ENCODE assay signal across 1 cellular context in the genomic region with DNA sequence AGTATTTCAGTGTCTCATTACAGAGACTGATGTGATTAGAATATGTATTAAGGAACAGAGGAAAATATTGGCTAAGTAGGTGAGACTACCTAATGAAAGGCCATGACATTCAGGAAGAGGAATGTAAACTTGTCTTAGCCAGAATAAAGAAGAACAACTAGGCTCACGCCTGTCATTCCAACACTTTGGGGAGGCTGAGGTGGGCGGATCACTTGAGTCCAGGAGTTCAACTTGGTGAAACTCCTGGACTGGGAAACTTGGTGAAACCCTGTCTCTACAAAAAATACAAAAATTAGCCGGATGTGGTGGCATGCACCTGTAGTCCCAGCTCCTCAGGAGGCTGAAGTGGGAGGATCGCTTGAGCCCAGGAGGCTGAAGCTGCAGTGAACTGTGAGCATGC.
TF ChIP-seq lines count a peak whose summit lies in the region.

No MANE protein-coding gene starts in this region.

TF ChIP-seq in HEK293T, 16 proteins besides CTCF, POLR2A, EP300 and RAD21 (continued from another document):
- TF ChIP-seq SP1 (IDR thresholded peaks at IDR 0.05) (no peak), FOXA1 (IDR thresholded peaks at IDR 0.05) (no peak), SUZ12 (IDR thresholded peaks at IDR 0.05) (no peak), CTBP1 (IDR thresholded peaks at IDR 0.05; ENCODE audit: borderline replicate concordance) (no peak), BHLHE40 (IDR thresholded peaks at IDR 0.05; ENCODE audit: borderline replicate concordance) (no peak), HDGF (IDR thresholded peaks at IDR 0.05; ENCODE audit: borderline replicate concordance) (no peak), ARNT (IDR thresholded peaks at IDR 0.05) (no peak), NFRKB (IDR thresholded peaks at IDR 0.05) (no peak), ZNF384 (IDR thresholded peaks at IDR 0.05) (no peak), LEF1 (IDR thresholded peaks at IDR 0.05; ENCODE audit: borderline replicate concordance) (no peak), L3MBTL2 (conservative IDR thresholded peaks at IDR 0.05) (no peak), TARDBP (IDR thresholded peaks at IDR 0.05) (no peak), FOXK2 (IDR thresholded peaks at IDR 0.05) (no peak), PKNOX1 (IDR thresholded peaks at IDR 0.05) (no peak), ELF4 (IDR thresholded peaks at IDR 0.05) (no peak)
